1 cellular context compared by ENCODE assay signal in genomic region chr19:48403606-48404005, GRCh38.
TF ChIP-seq lines count a peak whose summit lies in the region.

No MANE protein-coding gene starts in this region.

TF ChIP-seq in HEK293, 187 proteins besides CTCF, POLR2A, EP300 and RAD21 (continued from another document):
- no peak for TF ChIP-seq ZNF26 (tag by site-specific recombination; IDR thresholded peaks at IDR 0.05)
- TF ChIP-seq ZNF571 (tag by site-specific recombination; IDR thresholded peaks at IDR 0.05) = no peak
- no peak for TF ChIP-seq ZIC2 (tag by site-specific recombination; IDR thresholded peaks at IDR 0.05)
- TF ChIP-seq AEBP2 (tag by site-specific recombination; IDR thresholded peaks at IDR 0.05; ENCODE audit: borderline replicate concordance) = no peak
- no peak for TF ChIP-seq ZNF747 (tag by site-specific recombination; IDR thresholded peaks at IDR 0.05)
- no peak for TF ChIP-seq ZNF19 (tag by site-specific recombination; IDR thresholded peaks at IDR 0.05; ENCODE audit: low read depth)
- peak; percentile 44; the same call in 1 of the 2 replicates for TF ChIP-seq ZBTB48 (tag by site-specific recombination; IDR thresholded peaks at IDR 0.05)
- TF ChIP-seq ZNF175 (tag by site-specific recombination; IDR thresholded peaks at IDR 0.05) = no peak
- TF ChIP-seq, protein P1, sequence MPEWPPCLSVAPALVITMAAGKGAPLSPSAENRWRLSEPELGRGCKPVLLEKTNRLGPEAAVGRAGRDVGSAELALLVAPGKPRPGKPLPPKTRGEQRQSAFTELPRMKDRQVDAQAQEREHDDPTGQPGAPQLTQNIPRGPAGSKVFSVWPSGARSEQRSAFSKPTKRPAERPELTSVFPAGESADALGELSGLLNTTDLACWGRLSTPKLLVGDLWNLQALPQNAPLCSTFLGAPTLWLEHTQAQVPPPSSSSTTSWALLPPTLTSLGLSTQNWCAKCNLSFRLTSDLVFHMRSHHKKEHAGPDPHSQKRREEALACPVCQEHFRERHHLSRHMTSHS (tag by site-specific recombination; IDR thresholded peaks at IDR 0.05) = no peak
- TF ChIP-seq ZNF202 (tag by site-specific recombination; IDR thresholded peaks at IDR 0.05; ENCODE audit: borderline replicate concordance) = no peak
- TF ChIP-seq ZNF341 (tag by site-specific recombination; IDR thresholded peaks at IDR 0.05; ENCODE audit: low read depth) = no peak
